ENCODE assay signal across 9 cellular contexts in genomic region chrX:134137353-134137752, GRCh38.
"Had no signal": no experiment of that assay in that cellular context is flagged by ENCODE, and none has a peak within 500 bp of the region (broad histone marks: within the 10 kb centered on the region; RNA-seq: fewer than 3 reads in every experiment).

No MANE protein-coding gene starts in this region.

- H3K9me3 ChIP-seq: HAP-1 had no signal

- DNase-seq: GM23248, GOT3, H7, IMR-90, KG1 had no signal

- H3K27ac ChIP-seq: GM23248 had no signal

- FAIRE-seq: HTR-8/SVneo, K562 had no signal

- H3K36me3 ChIP-seq: HAP-1 had no signal

- ATAC-seq: HCT116, K562 had no signal

- H3K4me3 ChIP-seq: GM23248, HAP-1, K562 had no signal
